Comparison of ENCODE assay signal across 18 cellular contexts in the genomic region with DNA sequence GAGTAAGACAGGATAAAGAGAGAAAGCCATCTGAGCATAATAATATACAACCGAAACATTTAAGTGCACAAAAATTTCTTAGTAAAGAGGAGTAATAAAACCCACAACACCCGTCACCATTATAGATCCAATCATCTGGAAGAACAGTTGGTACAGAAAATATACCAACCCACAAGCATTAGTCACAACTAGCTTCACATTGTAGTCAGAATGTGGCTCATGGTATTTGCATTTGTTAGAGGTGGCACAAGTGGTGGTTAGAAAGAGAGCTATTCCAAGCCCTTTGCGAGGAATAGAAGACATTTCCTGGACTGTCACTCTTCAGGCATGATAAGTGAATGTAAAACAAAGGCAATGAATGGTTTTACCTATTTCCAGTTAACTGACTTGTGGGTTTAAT.
DNase-seq lines count a peak whose midpoint lies in the region; ATAC-seq and TF ChIP-seq lines count a peak whose summit lies in the region.
"Had no signal": no experiment of that assay in that cellular context is flagged by ENCODE, and none has a peak within 500 bp of the region (broad histone marks: within the 10 kb centered on the region; RNA-seq: fewer than 3 reads in every experiment).

No MANE protein-coding gene starts in this region.

- H3K4me1 ChIP-seq in tibial artery: no peaks in the 10 kb centered on the region
- H3K4me1 ChIP-seq: Peyer's patch, SJSA1 had no signal

- no peak overlapping the region for H3K4me3 ChIP-seq in tibial artery
- H3K4me3 ChIP-seq: K562, Peyer's patch, SJSA1 had no signal

- no peaks in the 10 kb centered on the region for H3K27me3 ChIP-seq in tibial artery
- H3K27me3 ChIP-seq: Peyer's patch, SJSA1 had no signal

- no peaks in the 10 kb centered on the region for H3K36me3 Mint-ChIP-seq in naive thymus-derived CD8-positive, alpha-beta T cell
- H3K36me3 Mint-ChIP-seq: CD4-positive, CD25-positive, alpha-beta regulatory T cell had no signal

- no peak overlapping the region for H3K27ac ChIP-seq in tibial artery
- H3K27ac ChIP-seq: Peyer's patch, SJSA1 had no signal

- H3K4me3 Mint-ChIP-seq in naive thymus-derived CD8-positive, alpha-beta T cell: no peak overlapping the region
- H3K4me3 Mint-ChIP-seq: CD4-positive, CD25-positive, alpha-beta regulatory T cell; H9 had no signal

- no peaks in the 10 kb centered on the region for H3K4me1 Mint-ChIP-seq in naive thymus-derived CD8-positive, alpha-beta T cell
- H3K4me1 Mint-ChIP-seq: CD4-positive, CD25-positive, alpha-beta regulatory T cell; H9 had no signal

- POLR2A ChIA-PET in naive thymus-derived CD8-positive, alpha-beta T cell (lab: Charles Lee): no interaction called here

- ATAC-seq in HG03196 (IDR thresholded peaks at IDR 0.05; ENCODE audit: unreplicated experiment): no peak
- no peak for ATAC-seq in naive thymus-derived CD8-positive, alpha-beta T cell
- ATAC-seq: K562 had no signal

- no peaks in the 10 kb centered on the region for H3K9me3 ChIP-seq in tibial artery
- H3K9me3 ChIP-seq: Peyer's patch, SJSA1 had no signal

- DNase-seq in M059J (ENCODE audit: low read depth) (peak; percentile 45), astrocyte of the hippocampus (ENCODE audit: low read depth, low spot score) (peak; percentile 77), iris pigment epithelial cell (ENCODE audit: low read depth) (peak; percentile 19), tibial artery (no peak), HuH-7.5 (ENCODE audit: low spot score) (no peak)
- no peak for DNase-seq in naive thymus-derived CD8-positive, alpha-beta T cell
- DNase-seq: CD4-positive, CD25-positive, alpha-beta regulatory T cell; EL; H9; NCI-H1105; NCI-H2029 treated with DMSO at 0.1 percent for 48 hours; NCI-H226; NCI-H510A treated with DMSO at 0.1 percent for 48 hours; NCI-H774; Peyer's patch had no signal

- peaks cover 0 to 6% (median 2%) of the 10 kb centered on the region in 9 donors for H3K9me3 Mint-ChIP-seq in naive thymus-derived CD8-positive, alpha-beta T cell
- H3K9me3 Mint-ChIP-seq: H9 had no signal

- no peak overlapping the region for H3K27ac Mint-ChIP-seq in naive thymus-derived CD8-positive, alpha-beta T cell
- H3K27ac Mint-ChIP-seq: CD4-positive, CD25-positive, alpha-beta regulatory T cell; H9 had no signal

- intact Hi-C loops in tibial artery (cut with DNase I; ENCODE audit: low total_unique reads): no loop called here

- no peaks in the 10 kb centered on the region for H3K36me3 ChIP-seq in tibial artery
- H3K36me3 ChIP-seq: Peyer's patch, SJSA1 had no signal

- H3K27me3 Mint-ChIP-seq in naive thymus-derived CD8-positive, alpha-beta T cell: no peaks in the 10 kb centered on the region
- H3K27me3 Mint-ChIP-seq: CD4-positive, CD25-positive, alpha-beta regulatory T cell had no signal

- TF ChIP-seq CTCF in tibial artery (IDR thresholded peaks at IDR 0.05): no peak

Comparison
In these comparisons a context has a peak if more than half of its experiments do, and no peak if none do; other contexts are left out.
1. DNase-seq: peak in M059J (single experiment), astrocyte of the hippocampus (single experiment) and iris pigment epithelial cell (single experiment); none in naive thymus-derived CD8-positive, alpha-beta T cell (0 of 10), tibial artery (0 of 2) and HuH-7.5 (single experiment).